In the genomic region with DNA sequence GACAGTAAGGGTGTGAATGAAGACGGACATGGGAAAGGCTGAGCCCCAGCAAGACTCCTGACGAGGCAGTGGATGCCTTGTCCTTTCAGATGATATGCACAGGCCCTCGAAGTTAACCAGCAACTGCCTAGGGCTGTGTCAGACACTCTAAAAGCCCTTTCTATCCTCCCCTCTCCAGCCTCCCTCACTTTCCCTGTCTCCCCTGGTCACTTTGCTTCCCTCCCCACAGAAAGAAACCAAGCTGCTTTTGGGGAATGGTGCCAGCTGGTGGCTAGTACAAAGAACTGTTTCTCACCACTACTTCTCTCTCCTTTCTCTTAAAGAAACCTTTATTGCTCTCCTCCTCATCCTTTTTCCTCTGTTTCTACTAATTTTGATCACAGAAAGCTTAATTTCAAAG, we compare ENCODE assay signal across 9 cellular contexts. TPM values are rescaled to one million over a fixed set of nuclear protein-coding genes. Genes with fewer than 3 reads are reported as not detected.
DNase-seq lines count a peak whose midpoint lies in the region; ATAC-seq and TF ChIP-seq lines count a peak whose summit lies in the region.
"Had no signal": no experiment of that assay in that cellular context is flagged by ENCODE, and none has a peak within 500 bp of the region (broad histone marks: within the 10 kb centered on the region; RNA-seq: fewer than 3 reads in every experiment).

No MANE protein-coding gene starts in this region.

- no peaks in the 10 kb centered on the region for H3K27me3 ChIP-seq in stomach

- H3K4me3 ChIP-seq in foreskin fibroblast (ENCODE audit: low read depth in 1 of 2, low read length in 2 of 2) (no peak overlapping the region), stomach (no peak overlapping the region)

- peak overlapping the region in 3 of 5 donors; percentile 29 to 57 (median 29) for H3K27ac ChIP-seq in stomach

- peaks cover 13 to 29% (median 27%) of the 10 kb centered on the region in 4 donors for H3K36me3 ChIP-seq in stomach

- ATAC-seq in SK-N-SH treated with all-trans-retinoic acid at 6 μM for 48 hours: peak; percentile 45
- no peak for ATAC-seq in HG03521 (IDR thresholded peaks at IDR 0.05; ENCODE audit: unreplicated experiment)
- ATAC-seq: activated CD8-positive, alpha-beta memory T cell treated with anti-CD3 and anti-CD28 coated beads, Interleukin-2, amount 10 ng/mL, durations not matched to agents 7 days and 5 days had no signal

- no peaks in the 10 kb centered on the region for H3K9me3 ChIP-seq in stomach

- TF ChIP-seq EP300 in stomach (IDR thresholded peaks at IDR 0.05): no peak

- intact Hi-C loops in stomach (cut with DNase I; ENCODE audit: low total_unique reads): no loop called here

- peak; percentile 37 for TF ChIP-seq CTCF in foreskin fibroblast (IDR thresholded peaks at IDR 0.05; ENCODE audit: low read depth, low read length)
- no peak for TF ChIP-seq CTCF in stomach (IDR thresholded peaks at IDR 0.05)

- TF ChIP-seq POLR2A in stomach (IDR thresholded peaks at IDR 0.05): no peak

- WGBS in stomach, 5 donors: 81 to 94% (median 93%) methylated on average over 3 of the region's 3 CpGs

- DNase-seq in HCEC 1CT: peak; percentile 31
- peak in 1 of 2 donors; percentile 60 for DNase-seq in foreskin fibroblast
- DNase-seq in stomach: no peak
- DNase-seq in amniotic stem cell (lab: John Stamatoyannopoulos, UW): no peak
- DNase-seq in activated naive CD4-positive, alpha-beta T cell treated with Interleukin-2 at 50 U/mL for 16 hours: no peak
- DNase-seq: activated CD8-positive, alpha-beta memory T cell treated with anti-CD3 and anti-CD28 coated beads, Interleukin-2, amount 10 ng/mL, durations not matched to agents 7 days and 5 days; NCI-H526 treated with DMSO at 0.1 percent for 48 hours had no signal

- H3K4me1 ChIP-seq in stomach: peaks cover 0 to 64% (median 36%) of the 10 kb centered on the region in 4 donors

TF ChIP-seq in SK-N-SH treated with all-trans-retinoic acid at 6 μM for 48 hours, 23 proteins besides CTCF, POLR2A, EP300 and RAD21:
- TF ChIP-seq, protein P1, sequence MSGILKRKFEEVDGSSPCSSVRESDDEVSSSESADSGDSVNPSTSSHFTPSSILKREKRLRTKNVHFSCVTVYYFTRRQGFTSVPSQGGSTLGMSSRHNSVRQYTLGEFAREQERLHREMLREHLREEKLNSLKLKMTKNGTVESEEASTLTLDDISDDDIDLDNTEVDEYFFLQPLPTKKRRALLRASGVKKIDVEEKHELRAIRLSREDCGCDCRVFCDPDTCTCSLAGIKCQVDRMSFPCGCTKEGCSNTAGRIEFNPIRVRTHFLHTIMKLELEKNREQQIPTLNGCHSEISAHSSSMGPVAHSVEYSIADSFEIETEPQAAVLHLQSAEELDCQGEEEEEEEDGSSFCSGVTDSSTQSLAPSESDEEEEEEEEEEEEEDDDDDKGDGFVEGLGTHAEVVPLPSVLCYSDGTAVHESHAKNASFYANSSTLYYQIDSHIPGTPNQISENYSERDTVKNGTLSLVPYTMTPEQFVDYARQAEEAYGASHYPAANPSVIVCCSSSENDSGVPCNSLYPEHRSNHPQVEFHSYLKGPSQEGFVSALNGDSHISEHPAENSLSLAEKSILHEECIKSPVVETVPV (CRISPR knock-in tag; IDR thresholded peaks at IDR 0.05): no peak
- TF ChIP-seq BACH2 (CRISPR knock-in tag; IDR thresholded peaks at IDR 0.05; ENCODE audit: borderline replicate concordance): no peak
- TF ChIP-seq SNAI2 (CRISPR knock-in tag; IDR thresholded peaks at IDR 0.05): no peak
- no peak for TF ChIP-seq CSDC2 (CRISPR knock-in tag; IDR thresholded peaks at IDR 0.05)
- TF ChIP-seq TOX (CRISPR knock-in tag; IDR thresholded peaks at IDR 0.05; ENCODE audit: borderline replicate concordance): no peak
- TF ChIP-seq, protein P2, sequence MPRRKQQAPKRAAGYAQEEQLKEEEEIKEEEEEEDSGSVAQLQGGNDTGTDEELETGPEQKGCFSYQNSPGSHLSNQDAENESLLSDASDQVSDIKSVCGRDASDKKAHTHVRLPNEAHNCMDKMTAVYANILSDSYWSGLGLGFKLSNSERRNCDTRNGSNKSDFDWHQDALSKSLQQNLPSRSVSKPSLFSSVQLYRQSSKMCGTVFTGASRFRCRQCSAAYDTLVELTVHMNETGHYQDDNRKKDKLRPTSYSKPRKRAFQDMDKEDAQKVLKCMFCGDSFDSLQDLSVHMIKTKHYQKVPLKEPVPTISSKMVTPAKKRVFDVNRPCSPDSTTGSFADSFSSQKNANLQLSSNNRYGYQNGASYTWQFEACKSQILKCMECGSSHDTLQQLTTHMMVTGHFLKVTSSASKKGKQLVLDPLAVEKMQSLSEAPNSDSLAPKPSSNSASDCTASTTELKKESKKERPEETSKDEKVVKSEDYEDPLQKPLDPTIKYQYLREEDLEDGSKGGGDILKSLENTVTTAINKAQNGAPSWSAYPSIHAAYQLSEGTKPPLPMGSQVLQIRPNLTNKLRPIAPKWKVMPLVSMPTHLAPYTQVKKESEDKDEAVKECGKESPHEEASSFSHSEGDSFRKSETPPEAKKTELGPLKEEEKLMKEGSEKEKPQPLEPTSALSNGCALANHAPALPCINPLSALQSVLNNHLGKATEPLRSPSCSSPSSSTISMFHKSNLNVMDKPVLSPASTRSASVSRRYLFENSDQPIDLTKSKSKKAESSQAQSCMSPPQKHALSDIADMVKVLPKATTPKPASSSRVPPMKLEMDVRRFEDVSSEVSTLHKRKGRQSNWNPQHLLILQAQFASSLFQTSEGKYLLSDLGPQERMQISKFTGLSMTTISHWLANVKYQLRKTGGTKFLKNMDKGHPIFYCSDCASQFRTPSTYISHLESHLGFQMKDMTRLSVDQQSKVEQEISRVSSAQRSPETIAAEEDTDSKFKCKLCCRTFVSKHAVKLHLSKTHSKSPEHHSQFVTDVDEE (CRISPR knock-in tag; IDR thresholded peaks at IDR 0.05): no peak
- no peak for TF ChIP-seq ZC3H10 (CRISPR knock-in tag; IDR thresholded peaks at IDR 0.05)
- no peak for TF ChIP-seq TCF4 (CRISPR knock-in tag; IDR thresholded peaks at IDR 0.05; ENCODE audit: borderline replicate concordance)
- no peak for TF ChIP-seq ZNF70 (CRISPR knock-in tag; IDR thresholded peaks at IDR 0.05)
- TF ChIP-seq ZFP30 (CRISPR knock-in tag; IDR thresholded peaks at IDR 0.05): no peak

RNA-seq across cellular contexts. Expression of a gene that starts 21.4 kb away (rescaled TPM):
- 10 to 100 TPM; 20.5 to 53.6 (median 28.7) TPM for total RNA-seq in stomach
- 1 to 10 TPM; 3.7 to 9.8 (median 7.3) TPM for polyA plus RNA-seq in stomach
- total RNA-seq: activated CD8-positive, alpha-beta memory T cell treated with anti-CD3 and anti-CD28 coated beads, Interleukin-2, amount 10 ng/mL, durations not matched to agents 7 days and 5 days had no signal
